5 cellular contexts compared by ENCODE assay signal in genomic region chr12:88628035-88628434, GRCh38. TPM values are rescaled to one million over a fixed set of nuclear protein-coding genes. Genes with fewer than 3 reads are reported as not detected.
"Had no signal": no experiment of that assay in that cellular context is flagged by ENCODE, and none has a peak within 500 bp of the region (broad histone marks: within the 10 kb centered on the region; RNA-seq: fewer than 3 reads in every experiment).

No MANE protein-coding gene starts in this region.

RNA-seq across cellular contexts. Expression of gene KITLG, which starts 47.8 kb away (rescaled TPM):
- total RNA-seq: activated B cell treated with CpG ODN at 0.5 μM for 24 hours; activated CD4-positive, alpha-beta memory T cell treated with anti-CD3 and anti-CD28 coated beads, Interleukin-2, amount 10 ng/mL, durations not matched to agents 7 days and 5 days; activated CD8-positive, alpha-beta T cell treated with anti-CD3 and anti-CD28 coated beads for 36 hours; activated CD8-positive, alpha-beta T cell treated with anti-CD3 and anti-CD28 coated beads, Interleukin-2, amount 10 ng/mL, durations not matched to agents 7 days and 5 days; T-helper 1 cell treated with Interleukin-12 subunit alpha and Interleukin-12 subunit beta and Interleukin-4 antibody, amounts not matched to agents 30 ng/mL and 1 ng/mL, for 36 hours had no signal
